1 cellular context compared by ENCODE assay signal in genomic region chr10:43648392-43649148, GRCh38.
TF ChIP-seq lines count a peak whose summit lies in the region.

A gene with protein sequence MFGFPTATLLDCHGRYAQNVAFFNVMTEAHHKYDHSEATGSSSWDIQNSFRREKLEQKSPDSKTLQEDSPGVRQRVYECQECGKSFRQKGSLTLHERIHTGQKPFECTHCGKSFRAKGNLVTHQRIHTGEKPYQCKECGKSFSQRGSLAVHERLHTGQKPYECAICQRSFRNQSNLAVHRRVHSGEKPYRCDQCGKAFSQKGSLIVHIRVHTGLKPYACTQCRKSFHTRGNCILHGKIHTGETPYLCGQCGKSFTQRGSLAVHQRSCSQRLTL (minus strand): TSS chr10:43648881. CDS start chr10:43646133, 2,748 bp downstream.

TF ChIP-seq in K562, 482 proteins besides CTCF, POLR2A, EP300 and RAD21 (continued from another document and continues in another):
- no peak for TF ChIP-seq DIDO1 (tag; IDR thresholded peaks at IDR 0.05; ENCODE audit: low read depth)
- no peak for TF ChIP-seq ILK (tag; IDR thresholded peaks at IDR 0.05; ENCODE audit: borderline replicate concordance, low read depth)
- TF ChIP-seq, protein P1, sequence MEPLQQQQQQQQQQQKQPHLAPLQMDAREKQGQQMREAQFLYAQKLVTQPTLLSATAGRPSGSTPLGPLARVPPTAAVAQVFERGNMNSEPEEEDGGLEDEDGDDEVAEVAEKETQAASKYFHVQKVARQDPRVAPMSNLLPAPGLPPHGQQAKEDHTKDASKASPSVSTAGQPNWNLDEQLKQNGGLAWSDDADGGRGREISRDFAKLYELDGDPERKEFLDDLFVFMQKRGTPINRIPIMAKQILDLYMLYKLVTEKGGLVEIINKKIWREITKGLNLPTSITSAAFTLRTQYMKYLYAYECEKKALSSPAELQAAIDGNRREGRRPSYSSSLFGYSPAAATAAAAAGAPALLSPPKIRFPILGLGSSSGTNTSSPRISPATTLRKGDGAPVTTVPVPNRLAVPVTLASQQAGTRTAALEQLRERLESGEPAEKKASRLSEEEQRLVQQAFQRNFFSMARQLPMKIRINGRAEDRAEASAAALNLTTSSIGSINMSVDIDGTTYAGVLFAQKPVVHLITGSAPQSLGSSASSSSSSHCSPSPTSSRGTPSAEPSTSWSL (CRISPR knock-in tag; IDR thresholded peaks at IDR 0.05; ENCODE audit: borderline replicate concordance): no peak; the same call in 1 of the 2 replicates
- no peak for TF ChIP-seq SMAD3 (CRISPR knock-in tag; conservative IDR thresholded peaks at IDR 0.05)
- peak; percentile 67 for TF ChIP-seq VEZF1 (CRISPR knock-in tag; IDR thresholded peaks at IDR 0.05)
- peak; percentile 44 for TF ChIP-seq MEIS2 (IDR thresholded peaks at IDR 0.05; ENCODE audit: partially characterized antibody)
- no peak for TF ChIP-seq ARHGAP35 (IDR thresholded peaks at IDR 0.05; ENCODE audit: partially characterized antibody)
- peak; percentile 69; the same call in 1 of the 2 replicates for TF ChIP-seq MBD2 (IDR thresholded peaks at IDR 0.05; ENCODE audit: borderline replicate concordance, low read depth)
- TF ChIP-seq NCOR1 (IDR thresholded peaks at IDR 0.05): no peak
- TF ChIP-seq NELFE (IDR thresholded peaks at IDR 0.05; ENCODE audit: insufficient read depth, insufficient read length): no peak
- TF ChIP-seq, protein P2, sequence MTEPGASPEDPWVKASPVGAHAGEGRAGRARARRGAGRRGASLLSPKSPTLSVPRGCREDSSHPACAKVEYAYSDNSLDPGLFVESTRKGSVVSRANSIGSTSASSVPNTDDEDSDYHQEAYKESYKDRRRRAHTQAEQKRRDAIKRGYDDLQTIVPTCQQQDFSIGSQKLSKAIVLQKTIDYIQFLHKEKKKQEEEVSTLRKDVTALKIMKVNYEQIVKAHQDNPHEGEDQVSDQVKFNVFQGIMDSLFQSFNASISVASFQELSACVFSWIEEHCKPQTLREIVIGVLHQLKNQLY (CRISPR knock-in tag; conservative IDR thresholded peaks at IDR 0.05): no peak
- TF ChIP-seq NR2F6 (CRISPR knock-in tag; IDR thresholded peaks at IDR 0.05): no peak
- no peak for TF ChIP-seq ZNF561 (CRISPR knock-in tag; conservative IDR thresholded peaks at IDR 0.05)
- TF ChIP-seq, protein P3, sequence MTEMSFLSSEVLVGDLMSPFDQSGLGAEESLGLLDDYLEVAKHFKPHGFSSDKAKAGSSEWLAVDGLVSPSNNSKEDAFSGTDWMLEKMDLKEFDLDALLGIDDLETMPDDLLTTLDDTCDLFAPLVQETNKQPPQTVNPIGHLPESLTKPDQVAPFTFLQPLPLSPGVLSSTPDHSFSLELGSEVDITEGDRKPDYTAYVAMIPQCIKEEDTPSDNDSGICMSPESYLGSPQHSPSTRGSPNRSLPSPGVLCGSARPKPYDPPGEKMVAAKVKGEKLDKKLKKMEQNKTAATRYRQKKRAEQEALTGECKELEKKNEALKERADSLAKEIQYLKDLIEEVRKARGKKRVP (CRISPR knock-in tag; IDR thresholded peaks at IDR 0.05): peak; percentile 13; the same call in 1 of the 2 replicates
- TF ChIP-seq, protein P4, sequence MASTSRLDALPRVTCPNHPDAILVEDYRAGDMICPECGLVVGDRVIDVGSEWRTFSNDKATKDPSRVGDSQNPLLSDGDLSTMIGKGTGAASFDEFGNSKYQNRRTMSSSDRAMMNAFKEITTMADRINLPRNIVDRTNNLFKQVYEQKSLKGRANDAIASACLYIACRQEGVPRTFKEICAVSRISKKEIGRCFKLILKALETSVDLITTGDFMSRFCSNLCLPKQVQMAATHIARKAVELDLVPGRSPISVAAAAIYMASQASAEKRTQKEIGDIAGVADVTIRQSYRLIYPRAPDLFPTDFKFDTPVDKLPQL (IDR thresholded peaks at IDR 0.05; ENCODE audit: extremely low read depth, insufficient read length): no peak
- TF ChIP-seq MAZ (CRISPR knock-in tag; conservative IDR thresholded peaks at IDR 0.05 in 1 of 2, IDR thresholded peaks at IDR 0.05 in 1 of 2): peak; percentile 1 to 67; a peak in 2 of 4 replicates
- TF ChIP-seq ZEB2 (IDR thresholded peaks at IDR 0.05): no peak
- no peak for TF ChIP-seq ZNF134 (CRISPR knock-in tag; conservative IDR thresholded peaks at IDR 0.05)
- TF ChIP-seq ZNF592 (IDR thresholded peaks at IDR 0.05): peak; percentile 92
- TF ChIP-seq RBM17 (IDR thresholded peaks at IDR 0.05; ENCODE audit: borderline replicate concordance, low read depth, low read length): no peak
- no peak for TF ChIP-seq ZNF23 (CRISPR knock-in tag; IDR thresholded peaks at IDR 0.05)
- peak; percentile 51; the same call in 1 of the 2 replicates for TF ChIP-seq GABPB1 (CRISPR knock-in tag; IDR thresholded peaks at IDR 0.05)
- TF ChIP-seq NCOA6 (IDR thresholded peaks at IDR 0.05): 0 out of 2 replicates have a peak, but pooled peaks have one; percentile 63
- no peak; the same call in 1 of the 2 replicates for TF ChIP-seq KDM2B (CRISPR knock-in tag; IDR thresholded peaks at IDR 0.05)
- TF ChIP-seq PCBP2 (IDR thresholded peaks at IDR 0.05; ENCODE audit: low read depth, low read length, poor library complexity, severe bottlenecking): no peak
- no peak for TF ChIP-seq ZNF347 (CRISPR knock-in tag; IDR thresholded peaks at IDR 0.05; ENCODE audit: low read depth)
- no peak for TF ChIP-seq CHD4 (IDR thresholded peaks at IDR 0.05; ENCODE audit: insufficient read depth, insufficient replicate concordance, low read depth, low read length, poor library complexity, severe bottlenecking)
- TF ChIP-seq FIP1L1 (IDR thresholded peaks at IDR 0.05; ENCODE audit: low read depth, low read length, poor library complexity, severe bottlenecking): peak; percentile 62
- TF ChIP-seq, protein P5, sequence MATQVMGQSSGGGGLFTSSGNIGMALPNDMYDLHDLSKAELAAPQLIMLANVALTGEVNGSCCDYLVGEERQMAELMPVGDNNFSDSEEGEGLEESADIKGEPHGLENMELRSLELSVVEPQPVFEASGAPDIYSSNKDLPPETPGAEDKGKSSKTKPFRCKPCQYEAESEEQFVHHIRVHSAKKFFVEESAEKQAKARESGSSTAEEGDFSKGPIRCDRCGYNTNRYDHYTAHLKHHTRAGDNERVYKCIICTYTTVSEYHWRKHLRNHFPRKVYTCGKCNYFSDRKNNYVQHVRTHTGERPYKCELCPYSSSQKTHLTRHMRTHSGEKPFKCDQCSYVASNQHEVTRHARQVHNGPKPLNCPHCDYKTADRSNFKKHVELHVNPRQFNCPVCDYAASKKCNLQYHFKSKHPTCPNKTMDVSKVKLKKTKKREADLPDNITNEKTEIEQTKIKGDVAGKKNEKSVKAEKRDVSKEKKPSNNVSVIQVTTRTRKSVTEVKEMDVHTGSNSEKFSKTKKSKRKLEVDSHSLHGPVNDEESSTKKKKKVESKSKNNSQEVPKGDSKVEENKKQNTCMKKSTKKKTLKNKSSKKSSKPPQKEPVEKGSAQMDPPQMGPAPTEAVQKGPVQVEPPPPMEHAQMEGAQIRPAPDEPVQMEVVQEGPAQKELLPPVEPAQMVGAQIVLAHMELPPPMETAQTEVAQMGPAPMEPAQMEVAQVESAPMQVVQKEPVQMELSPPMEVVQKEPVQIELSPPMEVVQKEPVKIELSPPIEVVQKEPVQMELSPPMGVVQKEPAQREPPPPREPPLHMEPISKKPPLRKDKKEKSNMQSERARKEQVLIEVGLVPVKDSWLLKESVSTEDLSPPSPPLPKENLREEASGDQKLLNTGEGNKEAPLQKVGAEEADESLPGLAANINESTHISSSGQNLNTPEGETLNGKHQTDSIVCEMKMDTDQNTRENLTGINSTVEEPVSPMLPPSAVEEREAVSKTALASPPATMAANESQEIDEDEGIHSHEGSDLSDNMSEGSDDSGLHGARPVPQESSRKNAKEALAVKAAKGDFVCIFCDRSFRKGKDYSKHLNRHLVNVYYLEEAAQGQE (CRISPR knock-in tag; IDR thresholded peaks at IDR 0.05; ENCODE audit: low read depth): no peak
- 0 out of 2 replicates have a peak, but pooled peaks have one; percentile 20 for TF ChIP-seq XRCC5 (IDR thresholded peaks at IDR 0.05; ENCODE audit: low read depth, low read length)
- TF ChIP-seq MCM7 (IDR thresholded peaks at IDR 0.05): no peak
- no peak for TF ChIP-seq NFXL1 (CRISPR knock-in tag; IDR thresholded peaks at IDR 0.05)
- TF ChIP-seq GATAD2A (IDR thresholded peaks at IDR 0.05): no peak
- TF ChIP-seq CHD2 (IDR thresholded peaks at IDR 0.05; ENCODE audit: low read depth, low read length): peak; percentile 60
- TF ChIP-seq SMARCC2 (IDR thresholded peaks at IDR 0.05; ENCODE audit: low read depth): no peak
- peak; percentile 94 for TF ChIP-seq PHF8 (IDR thresholded peaks at IDR 0.05; ENCODE audit: borderline replicate concordance, low read length)
- no peak for TF ChIP-seq ZNF253 (CRISPR knock-in tag; conservative IDR thresholded peaks at IDR 0.05)
- TF ChIP-seq MIER1 (IDR thresholded peaks at IDR 0.05; ENCODE audit: low read depth): no peak
- TF ChIP-seq ZFP30 (CRISPR knock-in tag; IDR thresholded peaks at IDR 0.05; ENCODE audit: borderline replicate concordance): no peak
- no peak for TF ChIP-seq TFAM (CRISPR knock-in tag; conservative IDR thresholded peaks at IDR 0.05)
- no peak for TF ChIP-seq LCOR (CRISPR knock-in tag; IDR thresholded peaks at IDR 0.05)
- TF ChIP-seq PTBP1 (IDR thresholded peaks at IDR 0.05; ENCODE audit: low read depth, low read length): no peak
- no peak for TF ChIP-seq ARID2 (IDR thresholded peaks at IDR 0.05)
- no peak for TF ChIP-seq TFE3 (CRISPR knock-in tag; IDR thresholded peaks at IDR 0.05)
- no peak for TF ChIP-seq NFIX (CRISPR knock-in tag; IDR thresholded peaks at IDR 0.05; ENCODE audit: low read depth)
- TF ChIP-seq ETS1 (conservative IDR thresholded peaks at IDR 0.05; ENCODE audit: control insufficient read depth, low read depth, low read length): peak; percentile 99
- no peak for TF ChIP-seq POLR3G (IDR thresholded peaks at IDR 0.05; ENCODE audit: extremely low read depth, insufficient read length, insufficient replicate concordance)
